In genomic region chr7:157474685-157475084, GRCh38 we compare ENCODE assay signal across 8 cellular contexts.
DNase-seq lines count a peak whose midpoint lies in the region; ATAC-seq and TF ChIP-seq lines count a peak whose summit lies in the region.

No MANE protein-coding gene starts in this region.

- no peaks in the 10 kb centered on the region for H3K79me2 ChIP-seq in PC-3 (ENCODE audit: low read length)

- no peaks in the 10 kb centered on the region for H4K20me1 ChIP-seq in PC-3 (ENCODE audit: low read length)

- H3K27ac ChIP-seq in PC-3 (ENCODE audit: low read length) (no peak overlapping the region), iPS DF 6.9 (ENCODE audit: low read length) (no peak overlapping the region)

- no CpG with 5 or more reads among the region's 12 CpGs for WGBS in iPS DF 6.9 (ENCODE audit: insufficient coverage, insufficient read length)

- H3K4me1 ChIP-seq in PC-3 (ENCODE audit: insufficient read depth, low read length) (peaks cover 5% of the 10 kb centered on the region), iPS DF 6.9 (ENCODE audit: control insufficient read depth, insufficient read depth, low read length) (no peaks in the 10 kb centered on the region)

- TF ChIP-seq CTCF in AG09319 (IDR thresholded peaks at IDR 0.05; ENCODE audit: low read depth, low read length) (peak; percentile 2; the same call in 1 of the 2 replicates), GM12874 (IDR thresholded peaks at IDR 0.05; ENCODE audit: insufficient read depth, low read depth, low read length) (peak; percentile 30; the same call in 1 of the 2 replicates), PC-3 (conservative IDR thresholded peaks at IDR 0.05; ENCODE audit: low read depth, low read length) (peak; percentile 55)

- no peak overlapping the region for H2AFZ ChIP-seq in PC-3 (ENCODE audit: low read length)

- no peak overlapping the region for H3K4me2 ChIP-seq in PC-3 (ENCODE audit: low read length)

- H3K9me2 ChIP-seq in PC-3 (replicated peaks; ENCODE audit: low read length): no peaks in the 10 kb centered on the region

- CTCF ChIA-PET in PC-3 (lab: Charles Lee): interaction anchor here (0.6 kb wide), 1 partner anchor 8 kb away, joined by 3 read pairs; no protein-coding TSS in a partner anchor

- no peaks in the 10 kb centered on the region for H3K27me3 ChIP-seq in PC-3 (ENCODE audit: low read length)
- no peaks in the 10 kb centered on the region; the same call in 1 of the 2 replicates for H3K27me3 ChIP-seq in iPS DF 6.9 (ENCODE audit: control insufficient read depth, insufficient read depth, low read length)

- H3K9me3 ChIP-seq in PC-3 (ENCODE audit: low read length) (peaks cover 13% of the 10 kb centered on the region), iPS DF 6.9 (ENCODE audit: control insufficient read depth, insufficient read depth, low read length) (peaks cover 20% of the 10 kb centered on the region)

- no TSS peak for BruUV-seq in PC-3 (replicated peaks; lab: Mats Ljungman, UMichigan)

- H3K9ac ChIP-seq in PC-3 (ENCODE audit: low read length): no peak overlapping the region

- intact Hi-C loops in PC-3 (cut with micrococcal nuclease): no loop called here

- ATAC-seq in PC-3 (no peak), GM21423 (IDR thresholded peaks at IDR 0.05; ENCODE audit: unreplicated experiment) (no peak)

- H3K4me3 ChIP-seq in PC-3 (ENCODE audit: low read length): no peak overlapping the region
- no peak overlapping the region for H3K4me3 ChIP-seq in iPS DF 6.9 (ENCODE audit: low read length)

- H3K36me3 ChIP-seq in PC-3 (ENCODE audit: low read depth, low read length) (no peaks in the 10 kb centered on the region), iPS DF 6.9 (ENCODE audit: control insufficient read depth, insufficient read depth, low read length) (peaks cover 3% of the 10 kb centered on the region; the same call in 1 of the 2 replicates)

- no peaks in the 10 kb centered on the region for H3F3A ChIP-seq in PC-3 (ENCODE audit: low read length, unreplicated experiment)

- DNase-seq in AG09319 (ENCODE audit: extremely low read depth, low read depth) (no peak), PC-3 (peak; percentile 29), iPS DF 6.9 (ENCODE audit: low read depth, low spot score) (peak; percentile 16), pons (ENCODE audit: low spot score) (no peak), NCI-H1417 treated with DMSO at 0.1 percent for 48 hours (lab: John Stamatoyannopoulos, UW) (no peak), NCI-H187 treated with DMSO at 0.1 percent for 48 hours (lab: John Stamatoyannopoulos, UW) (no peak)

- POLR2A ChIA-PET in PC-3 (lab: Charles Lee; ENCODE audit: unreplicated experiment): no interaction called here

Comparison
In these comparisons a context has a peak if more than half of its experiments do, and no peak if none do; other contexts are left out.
1. DNase-seq: peak in PC-3 (single experiment) and iPS DF 6.9 (single experiment); none in AG09319 (single experiment), pons (single experiment), NCI-H1417 treated with DMSO at 0.1 percent for 48 hours (single experiment) and NCI-H187 treated with DMSO at 0.1 percent for 48 hours (single experiment).
2. CTCF ChIP-seq: peak in every context shown above with its lines; median percentile 55 in PC-3; 30 in GM12874; 2 in AG09319.